In genomic region chr1:43024905-43025304, GRCh38 we compare ENCODE assay signal across 28 cellular contexts.
"Had no signal": no experiment of that assay in that cellular context is flagged by ENCODE, and none has a peak within 500 bp of the region (broad histone marks: within the 10 kb centered on the region; RNA-seq: fewer than 3 reads in every experiment).

No MANE protein-coding gene starts in this region.

- H3K4me1 ChIP-seq: gastrocnemius medialis, heart right ventricle, left lung, lower lobe of right lung had no signal

- H3K27me3 ChIP-seq: esophagus squamous epithelium, left lung had no signal

- H3K36me3 ChIP-seq: esophagus squamous epithelium, gastrocnemius medialis, heart right ventricle, left lung, lower lobe of right lung had no signal

- H3K27me3 Mint-ChIP-seq: effector memory CD8-positive, alpha-beta T cell; naive thymus-derived CD8-positive, alpha-beta T cell had no signal

- H3K4me3 ChIP-seq: esophagus squamous epithelium, gastrocnemius medialis, heart right ventricle, left lung, lower lobe of right lung, mucosa of descending colon had no signal

- H3K27ac Mint-ChIP-seq: dendritic cell treated with granulocyte-macrophage colony-stimulating factor and Interleukin-4, amounts not matched to agents 40 ng/mL and 50 ng/mL, for 4 days; effector memory CD8-positive, alpha-beta T cell; endodermal cell; mesothelial cell of epicardium had no signal

- DNase-seq: cortex of kidney; effector CD8-positive, alpha-beta T cell; effector memory CD8-positive, alpha-beta T cell; endodermal cell; erythroblast; esophagus squamous epithelium; foreskin fibroblast; foreskin melanocyte; gastrocnemius medialis; glutamatergic neuron; head of caudate nucleus; heart right ventricle; hippocampal formation; left cardiac atrium; left lung; left ventricle myocardium superior; lower lobe of right lung; mesenchymal stem cell; mucosa of descending colon; naive B cell; naive thymus-derived CD8-positive, alpha-beta T cell had no signal

- FAIRE-seq: endometrium, islet of Langerhans, keratinocyte had no signal

- H3K27ac ChIP-seq: epithelial cell of prostate, esophagus squamous epithelium, gastrocnemius medialis, heart right ventricle, left lung, lower lobe of right lung had no signal

- ATAC-seq: effector memory CD8-positive, alpha-beta T cell; esophagus mucosa; gastrocnemius medialis; heart right ventricle; left cardiac atrium; left lung; left ventricle myocardium superior; lower lobe of right lung; mucosa of descending colon; naive thymus-derived CD8-positive, alpha-beta T cell had no signal

- H3K9me3 ChIP-seq: esophagus squamous epithelium, gastrocnemius medialis, heart right ventricle, left lung, lower lobe of right lung, mucosa of descending colon had no signal

- H3K36me3 Mint-ChIP-seq: mesothelial cell of epicardium; naive B cell; naive thymus-derived CD8-positive, alpha-beta T cell had no signal

- H3K4me1 Mint-ChIP-seq: naive B cell had no signal

- H3K4me3 Mint-ChIP-seq: dendritic cell treated with granulocyte-macrophage colony-stimulating factor and Interleukin-4, amounts not matched to agents 40 ng/mL and 50 ng/mL, for 4 days; effector memory CD8-positive, alpha-beta T cell; endodermal cell; mesothelial cell of epicardium; naive B cell; naive thymus-derived CD8-positive, alpha-beta T cell had no signal

- H3K9me3 Mint-ChIP-seq: dendritic cell treated with granulocyte-macrophage colony-stimulating factor and Interleukin-4, amounts not matched to agents 40 ng/mL and 50 ng/mL, for 4 days; effector memory CD8-positive, alpha-beta T cell; endodermal cell; mesothelial cell of epicardium; naive B cell; naive thymus-derived CD8-positive, alpha-beta T cell had no signal
